Comparison of ENCODE assay signal across 8 cellular contexts in the genomic region with DNA sequence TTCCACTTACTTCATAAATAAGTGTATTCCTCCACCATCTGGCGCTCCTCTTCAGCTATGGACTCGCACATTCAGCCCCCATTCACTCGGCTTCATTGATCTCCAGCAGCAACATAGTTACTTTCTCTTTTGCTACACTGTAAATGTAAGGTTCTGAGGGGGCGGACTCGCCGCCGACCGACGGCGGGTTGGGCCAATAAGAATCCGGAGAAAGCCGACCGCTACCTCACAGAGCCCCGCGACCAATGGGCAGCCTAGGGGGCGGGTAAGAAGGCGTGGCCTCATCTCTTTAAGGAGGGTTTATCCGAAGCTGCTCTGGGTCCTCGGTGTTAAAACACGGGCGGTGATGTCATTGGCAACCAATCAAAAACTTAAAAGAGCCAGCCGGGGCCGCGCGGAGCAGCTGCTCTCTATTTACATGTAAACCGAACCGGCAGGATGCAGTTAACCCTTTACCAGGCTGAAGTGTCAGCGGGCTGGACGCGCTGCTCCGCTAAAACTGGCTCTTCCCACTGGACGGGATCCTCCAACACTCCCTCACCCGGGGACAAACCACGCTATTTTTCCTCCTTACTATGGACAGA. TPM values are rescaled to one million over a fixed set of nuclear protein-coding genes. Genes with fewer than 3 reads are reported as not detected.
DNase-seq lines count a peak whose midpoint lies in the region; ATAC-seq and TF ChIP-seq lines count a peak whose summit lies in the region.

Gene DUSP10 (minus strand): TSS at position 119 of the 584 bp plus-strand sequence. CDS start 2,345 bp downstream, outside the sequence.

- peak; percentile 27 for TF ChIP-seq CTCF in GM10266 (IDR thresholded peaks at IDR 0.05; ENCODE audit: control insufficient read depth, insufficient read depth, low read depth, missing control alignments)

- H3K27me3 Mint-ChIP-seq in activated naive CD4-positive, alpha-beta T cell treated with anti-CD3 and anti-CD28 coated beads, Interleukin-2, amount 50 U/mL, for 24 hours: no peaks in the 10 kb centered on the region

- ATAC-seq in HG02610 (IDR thresholded peaks at IDR 0.05; ENCODE audit: unreplicated experiment) (peak; percentile 79), SK-N-SH treated with all-trans-retinoic acid at 6 μM for 48 hours (peak; percentile 90)

- no peaks in the 10 kb centered on the region for H3K9me3 Mint-ChIP-seq in activated naive CD4-positive, alpha-beta T cell treated with anti-CD3 and anti-CD28 coated beads, Interleukin-2, amount 50 U/mL, for 24 hours

- H3K27ac ChIP-seq in temporal lobe (ENCODE audit: low read depth, low read length): peak within 1 kb of the TSS; percentile 88

- H3K36me3 Mint-ChIP-seq in activated naive CD4-positive, alpha-beta T cell treated with anti-CD3 and anti-CD28 coated beads, Interleukin-2, amount 50 U/mL, for 24 hours: peaks cover 19% of the 10 kb centered on the region

- no peak within 1 kb of the TSS for H3K4me3 Mint-ChIP-seq in activated naive CD4-positive, alpha-beta T cell treated with anti-CD3 and anti-CD28 coated beads, Interleukin-2, amount 50 U/mL, for 24 hours

- peak; percentile 98 for DNase-seq in GM10266 (ENCODE audit: extremely low spot score)
- DNase-seq in NCI-H1092 treated with DMSO at 0.1 percent for 48 hours (lab: John Stamatoyannopoulos, UW): peak; percentile 100
- DNase-seq in glomerular visceral epithelial cell (ENCODE audit: extremely low spot score): peak; percentile 100
- DNase-seq in occipital lobe (lab: John Stamatoyannopoulos, UW): peak; percentile 97

- H3K27ac Mint-ChIP-seq in activated naive CD4-positive, alpha-beta T cell treated with anti-CD3 and anti-CD28 coated beads, Interleukin-2, amount 50 U/mL, for 24 hours: peak within 1 kb of the TSS; percentile 81

- H3K4me1 Mint-ChIP-seq in activated naive CD4-positive, alpha-beta T cell treated with anti-CD3 and anti-CD28 coated beads, Interleukin-2, amount 50 U/mL, for 24 hours: peaks cover 28% of the 10 kb centered on the region

TF ChIP-seq in SK-N-SH treated with all-trans-retinoic acid at 6 μM for 48 hours, 23 proteins besides CTCF, POLR2A, EP300 and RAD21:
- no peak for TF ChIP-seq ZFP3 (CRISPR knock-in tag; IDR thresholded peaks at IDR 0.05)
- TF ChIP-seq, protein P1, sequence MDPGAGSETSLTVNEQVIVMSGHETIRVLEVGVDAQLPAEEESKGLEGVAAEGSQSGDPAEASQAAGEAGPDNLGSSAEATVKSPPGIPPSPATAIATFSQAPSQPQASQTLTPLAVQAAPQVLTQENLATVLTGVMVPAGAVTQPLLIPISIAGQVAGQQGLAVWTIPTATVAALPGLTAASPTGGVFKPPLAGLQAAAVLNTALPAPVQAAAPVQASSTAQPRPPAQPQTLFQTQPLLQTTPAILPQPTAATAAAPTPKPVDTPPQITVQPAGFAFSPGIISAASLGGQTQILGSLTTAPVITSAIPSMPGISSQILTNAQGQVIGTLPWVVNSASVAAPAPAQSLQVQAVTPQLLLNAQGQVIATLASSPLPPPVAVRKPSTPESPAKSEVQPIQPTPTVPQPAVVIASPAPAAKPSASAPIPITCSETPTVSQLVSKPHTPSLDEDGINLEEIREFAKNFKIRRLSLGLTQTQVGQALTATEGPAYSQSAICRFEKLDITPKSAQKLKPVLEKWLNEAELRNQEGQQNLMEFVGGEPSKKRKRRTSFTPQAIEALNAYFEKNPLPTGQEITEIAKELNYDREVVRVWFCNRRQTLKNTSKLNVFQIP (CRISPR knock-in tag; IDR thresholded peaks at IDR 0.05; ENCODE audit: borderline replicate concordance, low read depth): peak; percentile 36; the same call in 1 of the 2 replicates
- TF ChIP-seq TOX (CRISPR knock-in tag; IDR thresholded peaks at IDR 0.05; ENCODE audit: borderline replicate concordance): no peak

RNA-seq across cellular contexts. Expression of gene DUSP10, which starts in this region (rescaled TPM):
- total RNA-seq in occipital lobe (5.3 TPM), temporal lobe (5.2 TPM)

Comparison
In these comparisons a context has a peak if more than half of its experiments do, and no peak if none do; other contexts are left out.
1. Peak in every context shown above with its lines: DNase-seq, ATAC-seq and H3K27ac ChIP-seq.